9 cellular contexts compared by ENCODE assay signal in genomic region chr2:185208261-185208660, GRCh38.
DNase-seq lines count a peak whose midpoint lies in the region; ATAC-seq, FAIRE-seq and TF ChIP-seq lines count a peak whose summit lies in the region.
"Had no signal": no experiment of that assay in that cellular context is flagged by ENCODE, and none has a peak within 500 bp of the region (broad histone marks: within the 10 kb centered on the region; RNA-seq: fewer than 3 reads in every experiment).

No MANE protein-coding gene starts in this region.

- no peak overlapping the region for H2AFZ ChIP-seq in keratinocyte (ENCODE audit: control insufficient read depth, low read length)

- ATAC-seq in GM19397 (IDR thresholded peaks at IDR 0.05; ENCODE audit: unreplicated experiment) = no peak
- no peak for ATAC-seq in HG02973 (IDR thresholded peaks at IDR 0.05; ENCODE audit: unreplicated experiment)
- ATAC-seq in upper lobe of right lung = no peak

- POLR2A ChIA-PET in RWPE1 (lab: Yijun Ruan, JAX; ENCODE audit: low non-redundant PET) = no interaction called here

- no peaks in the 10 kb centered on the region for H4K20me1 ChIP-seq in keratinocyte (ENCODE audit: control insufficient read depth, extremely low read depth, insufficient read depth, low read length)

- H3K4me1 ChIP-seq in keratinocyte (ENCODE audit: control insufficient read depth, extremely low read depth, insufficient read depth, low read length) (no peaks in the 10 kb centered on the region), upper lobe of right lung (no peaks in the 10 kb centered on the region)

- H3K9me3 ChIP-seq in keratinocyte (ENCODE audit: control insufficient read depth, low read depth, low read length) = no peaks in the 10 kb centered on the region
- no peaks in the 10 kb centered on the region for H3K9me3 ChIP-seq in upper lobe of right lung

- no peak overlapping the region for H3K9ac ChIP-seq in keratinocyte (ENCODE audit: control insufficient read depth, extremely low read depth, insufficient read depth, low read length)

- H3K27ac ChIP-seq in RWPE1 = no peak overlapping the region
- no peak overlapping the region for H3K27ac ChIP-seq in keratinocyte (ENCODE audit: control insufficient read depth, insufficient read depth, low read length)
- no peak overlapping the region for H3K27ac ChIP-seq in upper lobe of right lung

- no peak overlapping the region for H3K4me2 ChIP-seq in keratinocyte (ENCODE audit: control insufficient read depth, extremely low read depth, insufficient read depth, low read depth, low read length)

- H3K9me1 ChIP-seq in keratinocyte (ENCODE audit: control insufficient read depth, extremely low read depth, insufficient read depth, low read length) = no peaks in the 10 kb centered on the region

- peak; percentile 23 for FAIRE-seq in keratinocyte (lab: Jason Lieb, UNC)

- H3K36me3 ChIP-seq in keratinocyte (ENCODE audit: control insufficient read depth in 2 of 2, extremely low read depth in 1 of 2, insufficient read depth in 2 of 2, low read length in 2 of 2) = no peaks in the 10 kb centered on the region
- no peaks in the 10 kb centered on the region for H3K36me3 ChIP-seq in upper lobe of right lung

- intact Hi-C loops in upper lobe of right lung (cut with DNase I) = no loop called here

- DNase-seq in DMS53 treated with DMSO at 0.1 percent for 48 hours (lab: John Stamatoyannopoulos, UW; ENCODE audit: unreplicated experiment) (peak; percentile 84), HT-29 (ENCODE audit: low spot score) (peak; percentile 85), RWPE1 (ENCODE audit: low spot score) (peak; percentile 8), keratinocyte (ENCODE audit: low read depth, low spot score) (no peak), GM19238 (ENCODE audit: insufficient read length, low spot score) (no peak), upper lobe of right lung (no peak)
- DNase-seq: activated naive CD4-positive, alpha-beta T cell treated with anti-CD3 and anti-CD28 coated beads, Interleukin-2, amount 50 U/mL, for 16 hours had no signal

- no peak overlapping the region for H3K4me3 ChIP-seq in keratinocyte (ENCODE audit: control insufficient read depth in 2 of 3, extremely low read depth in 1 of 3, insufficient read depth in 2 of 3, low read depth in 1 of 3, low read length in 3 of 3)
- no peak overlapping the region for H3K4me3 ChIP-seq in upper lobe of right lung

- TF ChIP-seq CTCF in RWPE1 (conservative IDR thresholded peaks at IDR 0.05; ENCODE audit: low read depth) (peak; percentile 45), keratinocyte (optimal IDR thresholded peaks at IDR 0.05 in 1 of 3, IDR thresholded peaks at IDR 0.05 in 1 of 3, conservative IDR thresholded peaks at IDR 0.05 in 1 of 3; ENCODE audit: extremely low read depth in 1 of 3, insufficient read depth in 2 of 3, low read length in 3 of 3) (peak; percentile 31 to 64 (median 63)), upper lobe of right lung (IDR thresholded peaks at IDR 0.05) (no peak)

- dilution Hi-C loops in keratinocyte (cut with MboI; ENCODE audit: extremely low pct_ligation_motif_present, low sequenced_read_pairs) = no loop called here

- H3K79me2 ChIP-seq in keratinocyte (ENCODE audit: control insufficient read depth, insufficient read depth, low read length) = no peaks in the 10 kb centered on the region

- CTCF ChIA-PET in RWPE1 (lab: Yijun Ruan, JAX) = interaction anchor here (0.7 kb wide), 1 partner anchor 300 kb away, joined by 3 read pairs; no protein-coding TSS in a partner anchor

- no peaks in the 10 kb centered on the region for H3K27me3 ChIP-seq in keratinocyte (ENCODE audit: control insufficient read depth, extremely low read depth, insufficient read depth, low read length)
- no peaks in the 10 kb centered on the region for H3K27me3 ChIP-seq in upper lobe of right lung

Comparison
In these comparisons a context has a peak if more than half of its experiments do, and no peak if none do; other contexts are left out.
1. DNase-seq: peak in DMS53 treated with DMSO at 0.1 percent for 48 hours (single experiment), HT-29 (single experiment) and RWPE1 (single experiment); none in keratinocyte (single experiment), GM19238 (single experiment) and upper lobe of right lung (single experiment).